Comparison of ENCODE assay signal across 12 cellular contexts in genomic region chr14:68147331-68147730, GRCh38.
A peak's percentile ranks its signal among the peaks of the same experiment; 100 is the strongest.
DNase-seq lines count a peak whose midpoint lies in the region; ATAC-seq, FAIRE-seq and TF ChIP-seq lines count a peak whose summit lies in the region.
"Had no signal": no experiment of that assay in that cellular context is flagged by ENCODE, and none has a peak within 500 bp of the region (broad histone marks: within the 10 kb centered on the region; RNA-seq: fewer than 3 reads in every experiment).

No MANE protein-coding gene starts in this region.

- H3K27ac ChIP-seq in keratinocyte (ENCODE audit: control insufficient read depth, insufficient read depth, low read length), result peak overlapping the region; percentile 67
- H3K27ac ChIP-seq in subcutaneous abdominal adipose tissue (ENCODE audit: low read depth, low read length), result peak overlapping the region; percentile 44

- no peaks in the 10 kb centered on the region for H3K9me3 ChIP-seq in keratinocyte (ENCODE audit: control insufficient read depth, low read depth, low read length)
- H3K9me3 ChIP-seq in subcutaneous abdominal adipose tissue (ENCODE audit: control insufficient read depth in 5 of 5, low read length in 5 of 5), result peaks cover 0 to 7% (median 4%) of the 10 kb centered on the region in 5 donors

- no peaks in the 10 kb centered on the region for H4K20me1 ChIP-seq in keratinocyte (ENCODE audit: control insufficient read depth, extremely low read depth, insufficient read depth, low read length)

- dilution Hi-C loops in keratinocyte (cut with MboI; ENCODE audit: extremely low pct_ligation_motif_present, low sequenced_read_pairs), result no loop called here

- H3K9ac ChIP-seq in keratinocyte (ENCODE audit: control insufficient read depth, extremely low read depth, insufficient read depth, low read length) (peak overlapping the region; percentile 0), subcutaneous abdominal adipose tissue (ENCODE audit: low read length in 5 of 5) (no peak overlapping the region)

- no peak for TF ChIP-seq CTCF in keratinocyte (optimal IDR thresholded peaks at IDR 0.05 in 1 of 3, IDR thresholded peaks at IDR 0.05 in 1 of 3, conservative IDR thresholded peaks at IDR 0.05 in 1 of 3; ENCODE audit: extremely low read depth in 1 of 3, insufficient read depth in 2 of 3, low read length in 3 of 3)

- ATAC-seq in GM18520 (IDR thresholded peaks at IDR 0.05; ENCODE audit: unreplicated experiment), result no peak

- H3K4me3 ChIP-seq in keratinocyte (ENCODE audit: control insufficient read depth in 2 of 3, extremely low read depth in 1 of 3, insufficient read depth in 2 of 3, low read depth in 1 of 3, low read length in 3 of 3) (no peak overlapping the region), subcutaneous abdominal adipose tissue (ENCODE audit: low read depth in 1 of 5, low read length in 5 of 5) (no peak overlapping the region)

- H3K4me1 ChIP-seq in keratinocyte (ENCODE audit: control insufficient read depth, extremely low read depth, insufficient read depth, low read length) (peaks cover 59% of the 10 kb centered on the region), subcutaneous abdominal adipose tissue (ENCODE audit: control insufficient read depth in 5 of 5, insufficient read depth in 5 of 5, low read length in 5 of 5) (peaks cover 6 to 32% (median 22%) of the 10 kb centered on the region in 5 donors)

- DNase-seq in NCI-H1694 treated with DMSO at 0.1 percent for 48 hours (lab: John Stamatoyannopoulos, UW), result peak; percentile 79
- DNase-seq in amniotic epithelial cell (ENCODE audit: low read depth), result peak; percentile 45
- DNase-seq in keratinocyte (ENCODE audit: low read depth, low spot score), result no peak
- DNase-seq in mesenteric fat pad (ENCODE audit: low spot score), result no peak
- DNase-seq in NCI-H345 treated with DMSO at 0.1 percent for 48 hours (lab: John Stamatoyannopoulos, UW; ENCODE audit: unreplicated experiment), result no peak
- no peak for DNase-seq in foreskin melanocyte
- DNase-seq: CD4-positive, alpha-beta memory T cell; effector CD4-positive, alpha-beta T cell; naive B cell; stimulated activated CD4-positive, alpha-beta T cell treated with anti-CD3 and anti-CD28 coated beads, Interleukin-12 subunit alpha, Interleukin-12 subunit beta, amount 100 ng/mL, for 4 hours had no signal

- H3K27me3 ChIP-seq in keratinocyte (ENCODE audit: control insufficient read depth, extremely low read depth, insufficient read depth, low read length) (no peaks in the 10 kb centered on the region), subcutaneous abdominal adipose tissue (ENCODE audit: control insufficient read depth in 5 of 5, insufficient read depth in 4 of 5, low read length in 5 of 5) (no peaks in the 10 kb centered on the region)

- H3K4me2 ChIP-seq in keratinocyte (ENCODE audit: control insufficient read depth, extremely low read depth, insufficient read depth, low read depth, low read length), result peak overlapping the region; percentile 55

- no peak overlapping the region for H2AFZ ChIP-seq in keratinocyte (ENCODE audit: control insufficient read depth, low read length)

- FAIRE-seq in keratinocyte (lab: Jason Lieb, UNC), result no peak

- no peaks in the 10 kb centered on the region for H3K79me2 ChIP-seq in keratinocyte (ENCODE audit: control insufficient read depth, insufficient read depth, low read length)

- H3K9me1 ChIP-seq in keratinocyte (ENCODE audit: control insufficient read depth, extremely low read depth, insufficient read depth, low read length), result no peaks in the 10 kb centered on the region

- no peaks in the 10 kb centered on the region for H3K36me3 ChIP-seq in keratinocyte (ENCODE audit: control insufficient read depth in 2 of 2, extremely low read depth in 1 of 2, insufficient read depth in 2 of 2, low read length in 2 of 2)
- H3K36me3 ChIP-seq in subcutaneous abdominal adipose tissue (ENCODE audit: control insufficient read depth in 5 of 5, insufficient read depth in 5 of 5, low read length in 5 of 5), result no peaks in the 10 kb centered on the region

Comparison
In these comparisons a context has a peak if more than half of its experiments do, and no peak if none do; other contexts are left out.
1. DNase-seq: peak in NCI-H1694 treated with DMSO at 0.1 percent for 48 hours (single experiment) and amniotic epithelial cell (single experiment); none in keratinocyte (single experiment), mesenteric fat pad (single experiment), NCI-H345 treated with DMSO at 0.1 percent for 48 hours (single experiment) and foreskin melanocyte (single experiment).